ENCODE assay signal across 10 cellular contexts in genomic region chr3:148950806-148951205, GRCh38. TPM values are rescaled to one million over a fixed set of nuclear protein-coding genes. Genes with fewer than 3 reads are reported as not detected.
A peak's percentile ranks its signal among the peaks of the same experiment; 100 is the strongest.
DNase-seq lines count a peak whose midpoint lies in the region; ATAC-seq and TF ChIP-seq lines count a peak whose summit lies in the region.
"Had no signal": no experiment of that assay in that cellular context is flagged by ENCODE, and none has a peak within 500 bp of the region (broad histone marks: within the 10 kb centered on the region; RNA-seq: fewer than 3 reads in every experiment).

No MANE protein-coding gene starts in this region.

- H3K9me3 ChIP-seq in A673 (ENCODE audit: low read depth, low read length, poor library complexity, severe bottlenecking) = no peaks in the 10 kb centered on the region
- no peaks in the 10 kb centered on the region for H3K9me3 ChIP-seq in Caco-2

- H3K9me3 Mint-ChIP-seq in Caco-2 (ENCODE audit: unreplicated experiment) = no peaks in the 10 kb centered on the region

- H3K27ac Mint-ChIP-seq in Caco-2 (ENCODE audit: unreplicated experiment) = no peak overlapping the region

- H3K27me3 ChIP-seq in A673 (replicated peaks; ENCODE audit: insufficient read depth, low read depth, low read length, poor library complexity) (no peaks in the 10 kb centered on the region), Caco-2 (replicated peaks; ENCODE audit: control insufficient read depth, insufficient read depth, low read length) (no peaks in the 10 kb centered on the region)

- peaks cover 2% of the 10 kb centered on the region for H3K27me3 Mint-ChIP-seq in Caco-2 (ENCODE audit: insufficient read depth, unreplicated experiment)

- BruUV-seq in A673 (replicated peaks; lab: Mats Ljungman, UMichigan) (no TSS peak), Caco-2 (replicated peaks; lab: Mats Ljungman, UMichigan) (no TSS peak)

- H3K36me3 ChIP-seq in A673 (ENCODE audit: insufficient read depth, low read length, poor library complexity, severe bottlenecking) (no peaks in the 10 kb centered on the region), Caco-2 (ENCODE audit: control insufficient read depth, insufficient read depth, low read length) (no peaks in the 10 kb centered on the region)

- peak; percentile 46 for DNase-seq in A673 (ENCODE audit: low spot score)
- DNase-seq in NAMALWA (ENCODE audit: low spot score) = peak; percentile 38
- DNase-seq in fibroblast of mammary gland (ENCODE audit: low read depth) = peak; percentile 31
- DNase-seq in GOT3 (lab: John Stamatoyannopoulos, UW) = no peak
- no peak for DNase-seq in AG20443 (ENCODE audit: low spot score)
- no peak for DNase-seq in Caco-2
- DNase-seq in left ventricle myocardium superior = no peak
- DNase-seq: left cardiac atrium had no signal

- H3K4me3 ChIP-seq in A673 (ENCODE audit: low read depth, low read length, poor library complexity, severe bottlenecking) (no peak overlapping the region), fibroblast of mammary gland (ENCODE audit: control insufficient read depth, low read depth, low read length) (no peak overlapping the region), Caco-2 (ENCODE audit: low read depth, low read length) (no peak overlapping the region)
- H3K4me3 ChIP-seq: SK-N-MC had no signal

- H3K4me1 ChIP-seq in A673 (ENCODE audit: insufficient read depth, low read length, poor library complexity, severe bottlenecking) (no peaks in the 10 kb centered on the region), Caco-2 (peaks cover 2% of the 10 kb centered on the region; the same call in 1 of the 2 replicates)

- H3K4me3 Mint-ChIP-seq in Caco-2 (ENCODE audit: unreplicated experiment) = no peak overlapping the region

- H3K4me1 Mint-ChIP-seq in Caco-2 (ENCODE audit: low read depth, unreplicated experiment) = no peaks in the 10 kb centered on the region

- no peak overlapping the region for H3K27ac ChIP-seq in A673 (ENCODE audit: low read depth, low read length, poor library complexity, severe bottlenecking)
- H3K27ac ChIP-seq: SK-N-MC had no signal

- TF ChIP-seq CTCF in A673 (conservative IDR thresholded peaks at IDR 0.05; ENCODE audit: low read depth, low read length) (peak; percentile 54), fibroblast of mammary gland (conservative IDR thresholded peaks at IDR 0.05; ENCODE audit: control insufficient read depth, insufficient read depth, low read depth, low read length) (peak; percentile 37), Caco-2 (IDR thresholded peaks at IDR 0.05; ENCODE audit: insufficient read depth in 1 of 2, low read depth in 1 of 2, low read length in 1 of 2, severe bottlenecking in 1 of 2, unreplicated experiment in 1 of 2) (no peak)

- POLR2A ChIA-PET in A673 (lab: Charles Lee; ENCODE audit: low non-redundant PET) = no interaction called here
- POLR2A ChIA-PET in Caco-2 (lab: Charles Lee) = interaction anchor here (0.6 kb wide), 1 partner anchor 90 kb away, joined by 3 read pairs; no protein-coding TSS in a partner anchor

- CTCF ChIA-PET in A673 (lab: Charles Lee) = interaction anchor here (0.6 kb wide), 1 partner anchor 207 kb away, joined by 3 read pairs; no protein-coding TSS in a partner anchor
- CTCF ChIA-PET in Caco-2 (lab: Charles Lee) = no interaction called here

- H3K36me3 Mint-ChIP-seq in Caco-2 (ENCODE audit: insufficient read depth, unreplicated experiment) = peaks cover 8% of the 10 kb centered on the region

- intact Hi-C loops in A673 (cut with micrococcal nuclease; ENCODE audit: unreplicated experiment) = no loop called here
- intact Hi-C loops in Caco-2 (cut with micrococcal nuclease; ENCODE audit: unreplicated experiment) = loop anchor here (10.0 kb wide), 2 partner anchors 444 to 534 kb away; no protein-coding TSS in a partner anchor
- intact Hi-C loops in left ventricle myocardium superior (cut with micrococcal nuclease) = loop anchor here (5.0 to 10.0 kb wide), 2 partner anchors 174 to 321 kb away; partner anchors contain the start of gene HPS3

- ATAC-seq in GM18870 (IDR thresholded peaks at IDR 0.05; ENCODE audit: unreplicated experiment) (peak; percentile 50), left ventricle myocardium superior (no peak)
- ATAC-seq: left cardiac atrium had no signal

RNA-seq across cellular contexts. Expression of gene GYG1, which starts 40.5 kb away (rescaled TPM):
- 5.1 and 8.7 TPM in 2 replicates for total RNA-seq in A673 (2021)
- total RNA-seq in Caco-2 (2022) = 28.0 and 29.2 TPM in 2 replicates
- 179 TPM for total RNA-seq in left ventricle myocardium superior

Comparison
In these comparisons a context has a peak if more than half of its experiments do, and no peak if none do; other contexts are left out.
1. DNase-seq: peak in A673 (single experiment), NAMALWA (single experiment) and fibroblast of mammary gland (single experiment); none in GOT3 (single experiment), AG20443 (single experiment), Caco-2 (0 of 2) and left ventricle myocardium superior (single experiment).
2. CTCF ChIP-seq: peak in A673 (single experiment) and fibroblast of mammary gland (single experiment); none in Caco-2 (0 of 2).